In genomic region chr13:112207124-112207523, GRCh38 we compare ENCODE assay signal across 21 cellular contexts.
DNase-seq lines count a peak whose midpoint lies in the region; ATAC-seq, FAIRE-seq and TF ChIP-seq lines count a peak whose summit lies in the region.
"Had no signal": no experiment of that assay in that cellular context is flagged by ENCODE, and none has a peak within 500 bp of the region (broad histone marks: within the 10 kb centered on the region; RNA-seq: fewer than 3 reads in every experiment).

No MANE protein-coding gene starts in this region.

- FAIRE-seq in bronchial epithelial cell (lab: Jason Lieb, UNC) = peak; percentile 28
- FAIRE-seq: A204.1, GM12892, GM18507 had no signal

- no peaks in the 10 kb centered on the region for H3K36me3 Mint-ChIP-seq in neural crest cell (ENCODE audit: low read depth)
- H3K36me3 Mint-ChIP-seq in stimulated activated effector memory CD8-positive, alpha-beta T cell treated with anti-CD3 and anti-CD28 coated beads, Interleukin-12 subunit alpha, Interleukin-12 subunit beta, amount 100 ng/mL, for 72 hours = no peaks in the 10 kb centered on the region
- H3K36me3 Mint-ChIP-seq: CD4-positive, CD25-positive, alpha-beta regulatory T cell had no signal

- DNase-seq in bronchial epithelial cell (ENCODE audit: low read depth) (no peak), left kidney (ENCODE audit: low read depth, low spot score) (peak; percentile 79), neural crest cell (ENCODE audit: low read depth, low spot score) (no peak), NCI-H82 treated with DMSO at 0.1 percent for 48 hours (lab: John Stamatoyannopoulos, UW; ENCODE audit: unreplicated experiment) (no peak), NCI-H748 treated with DMSO at 0.1 percent for 48 hours (lab: John Stamatoyannopoulos, UW) (no peak)
- DNase-seq in stimulated activated effector memory CD8-positive, alpha-beta T cell treated with anti-CD3 and anti-CD28 coated beads, Interleukin-12 subunit alpha, Interleukin-12 subunit beta, amount 100 ng/mL, for 72 hours (ENCODE audit: low spot score in 2 of 2) = no peak
- DNase-seq: ACHN; BE2C; C1 segment of cervical spinal cord; CD4-positive, CD25-positive, alpha-beta regulatory T cell; CD8-positive, alpha-beta memory T cell; COR-L47; DMS 273 treated with DMSO at 0.1 percent for 48 hours; DMS53; GDM1; GOT3; H9 had no signal

- no peak overlapping the region for H3K4me3 Mint-ChIP-seq in neural crest cell
- no peak overlapping the region for H3K4me3 Mint-ChIP-seq in stimulated activated effector memory CD8-positive, alpha-beta T cell treated with anti-CD3 and anti-CD28 coated beads, Interleukin-12 subunit alpha, Interleukin-12 subunit beta, amount 100 ng/mL, for 72 hours
- H3K4me3 Mint-ChIP-seq: CD4-positive, CD25-positive, alpha-beta regulatory T cell; CD8-positive, alpha-beta memory T cell; H9 had no signal

- no peak overlapping the region for H3K4me3 ChIP-seq in bronchial epithelial cell (ENCODE audit: low read depth, low read length)

- H3K4me1 Mint-ChIP-seq in neural crest cell = peaks cover 81% of the 10 kb centered on the region
- peaks cover 9% of the 10 kb centered on the region for H3K4me1 Mint-ChIP-seq in stimulated activated effector memory CD8-positive, alpha-beta T cell treated with anti-CD3 and anti-CD28 coated beads, Interleukin-12 subunit alpha, Interleukin-12 subunit beta, amount 100 ng/mL, for 72 hours

- no peaks in the 10 kb centered on the region for H3K36me3 ChIP-seq in bronchial epithelial cell (ENCODE audit: control insufficient read depth, insufficient read depth, low read length)
- H3K36me3 ChIP-seq: BE2C had no signal

- peak overlapping the region; percentile 73 for H3K27ac Mint-ChIP-seq in neural crest cell (ENCODE audit: unreplicated experiment)
- no peak overlapping the region for H3K27ac Mint-ChIP-seq in stimulated activated effector memory CD8-positive, alpha-beta T cell treated with anti-CD3 and anti-CD28 coated beads, Interleukin-12 subunit alpha, Interleukin-12 subunit beta, amount 100 ng/mL, for 72 hours
- H3K27ac Mint-ChIP-seq: CD4-positive, CD25-positive, alpha-beta regulatory T cell; CD8-positive, alpha-beta memory T cell; H9 had no signal

- H3K9me3 Mint-ChIP-seq in neural crest cell = no peaks in the 10 kb centered on the region
- H3K9me3 Mint-ChIP-seq in stimulated activated effector memory CD8-positive, alpha-beta T cell treated with anti-CD3 and anti-CD28 coated beads, Interleukin-12 subunit alpha, Interleukin-12 subunit beta, amount 100 ng/mL, for 72 hours = no peaks in the 10 kb centered on the region
- H3K9me3 Mint-ChIP-seq: CD8-positive, alpha-beta memory T cell had no signal

- no peaks in the 10 kb centered on the region for H3K27me3 ChIP-seq in bronchial epithelial cell (ENCODE audit: control insufficient read depth, insufficient read depth, low read length)

- TF ChIP-seq CTCF in bronchial epithelial cell (IDR thresholded peaks at IDR 0.05; ENCODE audit: insufficient read depth, low read length, severe bottlenecking) (no peak), neural crest cell (conservative IDR thresholded peaks at IDR 0.05) (no peak)

- ATAC-seq in stimulated activated effector memory CD8-positive, alpha-beta T cell treated with anti-CD3 and anti-CD28 coated beads, Interleukin-12 subunit alpha, Interleukin-12 subunit beta, amount 100 ng/mL, for 72 hours = no peak
- ATAC-seq in HG03159 (IDR thresholded peaks at IDR 0.05; ENCODE audit: unreplicated experiment) = no peak

- peaks cover 31% of the 10 kb centered on the region for H3K27me3 Mint-ChIP-seq in neural crest cell (ENCODE audit: low read depth)
